20 cellular contexts compared by ENCODE assay signal in the genomic region with DNA sequence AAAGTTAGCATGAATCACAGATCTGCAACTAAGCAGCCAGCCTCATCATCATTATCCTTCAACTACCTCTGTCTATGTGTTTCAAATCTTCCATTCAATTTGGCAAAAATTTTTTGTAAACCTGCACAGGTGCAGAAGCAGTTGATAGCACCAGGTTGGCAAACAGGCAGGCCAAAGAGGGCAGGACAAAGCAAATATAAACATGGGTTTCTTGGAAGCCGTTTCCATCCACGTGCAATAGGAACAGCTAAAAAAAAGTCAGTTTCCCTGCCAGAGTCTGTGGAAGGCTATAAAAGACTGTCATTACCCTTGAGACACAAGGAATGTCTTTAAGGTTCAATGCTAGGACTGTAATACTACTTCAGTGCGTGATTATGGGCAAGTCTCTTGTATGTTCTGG.
"Had no signal": no experiment of that assay in that cellular context is flagged by ENCODE, and none has a peak within 500 bp of the region (broad histone marks: within the 10 kb centered on the region; RNA-seq: fewer than 3 reads in every experiment).

No MANE protein-coding gene starts in this region.

- H3K36me3 ChIP-seq: neural progenitor cell, tibial nerve, vagina had no signal

- FAIRE-seq: TTC549 had no signal

- H3K9me3 ChIP-seq: tibial nerve, vagina had no signal

- H3K27me3 ChIP-seq: neural progenitor cell, tibial nerve, vagina had no signal

- ATAC-seq: effector memory CD8-positive, alpha-beta T cell had no signal

- DNase-seq: activated CD4-positive, alpha-beta T cell treated with anti-CD3 and anti-CD28 coated beads, Interleukin-2, amount 50 U/mL, for 1 hour; activated CD4-positive, CD25-positive, alpha-beta regulatory T cell; activated naive CD4-positive, alpha-beta T cell; activated T-cell treated with anti-CD3 and anti-CD28 coated beads for 4 hours; anterior cingulate cortex; cerebellar nuclear complex; dermis blood vessel endothelial cell; effector memory CD8-positive, alpha-beta T cell; foreskin melanocyte; head of caudate nucleus; immature natural killer cell; midbrain; naive B cell; stimulated activated CD4-positive, alpha-beta T cell treated with anti-CD3 and anti-CD28 coated beads, Interleukin-4, amount 100 ng/mL, for 24 hours; stimulated activated naive CD4-positive, alpha-beta T cell had no signal

- H3K9ac ChIP-seq: neural progenitor cell had no signal

- H3K4me3 ChIP-seq: neural progenitor cell, tibial nerve, vagina had no signal

- H3K4me1 ChIP-seq: tibial nerve, vagina had no signal

- H3K27ac ChIP-seq: epithelial cell of prostate, neural progenitor cell, tibial nerve, vagina had no signal
